Comparison of ENCODE assay signal across 25 cellular contexts in genomic region chr12:105982022-105982421, GRCh38.
DNase-seq lines count a peak whose midpoint lies in the region; ATAC-seq and TF ChIP-seq lines count a peak whose summit lies in the region.
"Had no signal": no experiment of that assay in that cellular context is flagged by ENCODE, and none has a peak within 500 bp of the region (broad histone marks: within the 10 kb centered on the region; RNA-seq: fewer than 3 reads in every experiment).

No MANE protein-coding gene starts in this region.

- no peak for TF ChIP-seq POLR2A in testis (IDR thresholded peaks at IDR 0.05)

- ATAC-seq in left ventricle myocardium superior, result peak; percentile 95
- ATAC-seq in HG02970 (IDR thresholded peaks at IDR 0.05; ENCODE audit: low FRiP score, unreplicated experiment), result no peak
- ATAC-seq: activated naive CD4-positive, alpha-beta T cell treated with anti-CD3 and anti-CD28 coated beads, Interleukin-2, amount 50 U/mL, for 72 hours; activated T-helper 17 cell treated with anti-CD3 and anti-CD28 coated beads, Interleukin-2, amount 50 U/mL, for 72 hours; HCT116; SK-N-SH treated with all-trans-retinoic acid at 6 μM for 48 hours; stimulated activated memory B cell treated with anti-CD40 and anti-IgM and Interleukin-4, amounts not matched to agents 10 μg/mL and 1 μg/mL and 100 μg/mL, for 72 hours had no signal

- H3K9me3 ChIP-seq in testis, result no peaks in the 10 kb centered on the region
- H3K9me3 ChIP-seq: neutrophil, suprapubic skin, vagina had no signal

- intact Hi-C loops in left ventricle myocardium superior (cut with micrococcal nuclease) (no loop called here), testis (cut with DNase I; ENCODE audit: low total_unique reads) (no loop called here)

- H3K36me3 ChIP-seq in testis (ENCODE audit: low read depth, missing control alignments), result no peaks in the 10 kb centered on the region
- H3K36me3 ChIP-seq: neutrophil, suprapubic skin, vagina had no signal

- H3K27me3 ChIP-seq in testis, result no peaks in the 10 kb centered on the region
- H3K27me3 ChIP-seq: neutrophil, suprapubic skin, vagina had no signal

- TF ChIP-seq CTCF in testis (IDR thresholded peaks at IDR 0.05), result no peak

- peaks cover 12% of the 10 kb centered on the region for H3K4me1 ChIP-seq in testis
- H3K4me1 ChIP-seq: vagina had no signal

- no peak overlapping the region for H3K4me3 ChIP-seq in testis
- H3K4me3 ChIP-seq: smooth muscle cell, suprapubic skin, vagina had no signal

- no peak overlapping the region for H3K27ac ChIP-seq in testis
- H3K27ac ChIP-seq: neutrophil, RWPE1, suprapubic skin, vagina had no signal

- peak; percentile 64 for DNase-seq in NCI-H1105 treated with DMSO at 0.1 percent for 48 hours (lab: John Stamatoyannopoulos, UW)
- peak; percentile 50 for DNase-seq in NCI-H510A (lab: John Stamatoyannopoulos, UW)
- DNase-seq in left ventricle myocardium superior, result peak; percentile 63
- DNase-seq in testis, result peak; percentile 62
- no peak for DNase-seq in UCSD-AML1 (lab: John Stamatoyannopoulos, UW; ENCODE audit: unreplicated experiment)
- no peak for DNase-seq in stimulated activated CD4-positive, alpha-beta T cell treated with anti-CD3 and anti-CD28 coated beads, Interleukin-2, amount 100 ng/mL, for 48 hours
- DNase-seq: activated CD4-positive, alpha-beta T cell treated with anti-CD3 and anti-CD28 coated beads, Interleukin-2, amount 50 U/mL, for 1 hour; activated CD8-positive, alpha-beta memory T cell treated with anti-CD3 and anti-CD28 coated beads, Interleukin-2, amount 50 U/mL, for 4 hours; aorta; C1 segment of cervical spinal cord; dermis blood vessel endothelial cell; NCI-H1048; NCI-H526; stimulated activated CD4-positive, alpha-beta T cell treated with anti-CD3 and anti-CD28 coated beads, Interleukin-4, amount 100 ng/mL, for 1 hour had no signal

- 37 to 55% methylated on average over 6 of the region's 6 CpGs for WGBS in testis, 2 donors

Comparison
In these comparisons a context has a peak if more than half of its experiments do, and no peak if none do; other contexts are left out.
1. DNase-seq: peak in NCI-H1105 treated with DMSO at 0.1 percent for 48 hours (single experiment), NCI-H510A (single experiment), left ventricle myocardium superior (single experiment) and testis (single experiment); none in UCSD-AML1 (single experiment) and stimulated activated CD4-positive, alpha-beta T cell treated with anti-CD3 and anti-CD28 coated beads, Interleukin-2, amount 100 ng/mL, for 48 hours (0 of 2).